Comparison of ENCODE assay signal across 8 cellular contexts in genomic region chr2:117470311-117471095, GRCh38.
DNase-seq lines count a peak whose midpoint lies in the region; ATAC-seq and TF ChIP-seq lines count a peak whose summit lies in the region.

No MANE protein-coding gene starts in this region.

- no peaks in the 10 kb centered on the region for H3K27me3 ChIP-seq in BLaER1 treated with 17β-estradiol and CSF1 and Interleukin-3, amounts not matched to agents 10 nM and 100 nM
- H3K27me3 ChIP-seq in Karpas-422 (ENCODE audit: low read length): no peaks in the 10 kb centered on the region
- H3K27me3 ChIP-seq in SK-N-SH (ENCODE audit: insufficient read depth): no peaks in the 10 kb centered on the region

- H3K9me3 ChIP-seq in BLaER1 treated with 17β-estradiol and CSF1 and Interleukin-3, amounts not matched to agents 10 nM and 100 nM (replicated peaks in 1 of 11): no peaks in the 10 kb centered on the region
- H3K9me3 ChIP-seq in Karpas-422 (ENCODE audit: low read length): no peaks in the 10 kb centered on the region
- H3K9me3 ChIP-seq in SK-N-SH: no peaks in the 10 kb centered on the region

- POLR2A ChIA-PET in SK-N-SH (lab: Yijun Ruan, JAX): no interaction called here

- no peaks in the 10 kb centered on the region for H3K4me1 ChIP-seq in BLaER1 treated with 17β-estradiol and CSF1 and Interleukin-3, amounts not matched to agents 10 nM and 100 nM
- H3K4me1 ChIP-seq in Karpas-422 (ENCODE audit: low read length) (peaks cover 7% of the 10 kb centered on the region), SK-N-SH (ENCODE audit: control insufficient read depth in 1 of 2, insufficient read depth in 2 of 2, low read depth in 1 of 2, low read length in 1 of 2) (peaks cover 0 to 3% of the 10 kb centered on the region in 2 experiments; a peak in 1 of 4 replicates)

- CTCF ChIA-PET in SK-N-SH (lab: Yijun Ruan, JAX): interaction anchor here (0.6 to 5.7 kb wide), 21 partner anchors 14 to 726 kb away, joined by 3 to 38 read pairs (median 4); partner anchors contain the start of gene DDX18

- WGBS in SK-N-SH (ENCODE audit: low lambda C conversion rate): 25% methylated on average over 7 of the region's 7 CpGs

- H3K79me2 ChIP-seq in Karpas-422 (ENCODE audit: low read length): no peaks in the 10 kb centered on the region
- H3K79me2 ChIP-seq in SK-N-SH (ENCODE audit: insufficient read depth): no peaks in the 10 kb centered on the region

- in situ Hi-C loops in GM13977 (cut with MboI; ENCODE audit: low pct_unique_long_range_greater_than_20kb, low sequenced_read_pairs, unreplicated experiment): no loop called here

- H3K4me3 ChIP-seq in BLaER1 treated with 17β-estradiol and CSF1 and Interleukin-3, amounts not matched to agents 10 nM and 100 nM: no peak overlapping the region
- H3K4me3 ChIP-seq in Karpas-422 (ENCODE audit: low read length): no peak overlapping the region
- H3K4me3 ChIP-seq in SK-N-SH (ENCODE audit: low read depth in 2 of 2, low read length in 1 of 2): no peak overlapping the region; a peak in 1 of 4 replicates

- H2AFZ ChIP-seq in Karpas-422 (ENCODE audit: low read length) (peak overlapping the region; percentile 73), SK-N-SH (ENCODE audit: low read depth) (no peak overlapping the region)

- H3K9me2 ChIP-seq in Karpas-422 (replicated peaks; ENCODE audit: insufficient read depth, low read length) (no peaks in the 10 kb centered on the region), SK-N-SH (no peaks in the 10 kb centered on the region)

- H3K9ac ChIP-seq in BLaER1 treated with 17β-estradiol and CSF1 and Interleukin-3, amounts not matched to agents 10 nM and 100 nM: no peak overlapping the region; a peak in 1 of 22 replicates
- H3K9ac ChIP-seq in Karpas-422 (ENCODE audit: low read length) (no peak overlapping the region), SK-N-SH (no peak overlapping the region)

- H3K4me2 ChIP-seq in BLaER1 treated with 17β-estradiol and CSF1 and Interleukin-3, amounts not matched to agents 10 nM and 100 nM: no peak overlapping the region
- H3K4me2 ChIP-seq in Karpas-422 (ENCODE audit: low read depth, low read length, poor library complexity, severe bottlenecking): no peak overlapping the region
- H3K4me2 ChIP-seq in SK-N-SH: no peak overlapping the region

- peak; percentile 19 for DNase-seq in GM13977 (ENCODE audit: low spot score)
- DNase-seq in Karpas-422: peak; percentile 92
- peak; percentile 43 for DNase-seq in SK-N-SH
- DNase-seq in iPS-NIHi7 (ENCODE audit: extremely low spot score): peak; percentile 67
- DNase-seq in activated gamma-delta T cell (lab: John Stamatoyannopoulos, UW): no peak
- DNase-seq in GOT3 (lab: John Stamatoyannopoulos, UW): no peak

- no peaks in the 10 kb centered on the region for H3F3A ChIP-seq in SK-N-SH (replicated peaks; ENCODE audit: insufficient read depth)

- no peaks in the 10 kb centered on the region for H3K36me3 ChIP-seq in BLaER1 treated with 17β-estradiol and CSF1 and Interleukin-3, amounts not matched to agents 10 nM and 100 nM
- H3K36me3 ChIP-seq in Karpas-422 (ENCODE audit: insufficient read depth, low read length) (no peaks in the 10 kb centered on the region), SK-N-SH (replicated peaks in 1 of 2; ENCODE audit: control insufficient read depth in 1 of 2, insufficient read depth in 2 of 2, low read length in 1 of 2) (no peaks in the 10 kb centered on the region)

- TF ChIP-seq EP300 in SK-N-SH (IDR thresholded peaks at IDR 0.05; ENCODE audit: borderline replicate concordance in 1 of 2, low read depth in 1 of 2, low read length in 1 of 2): peak in 1 of 2 experiments; percentile 77; a peak in 2 of 4 replicates

- H3K27ac ChIP-seq in BLaER1 treated with 17β-estradiol and CSF1 and Interleukin-3, amounts not matched to agents 10 nM and 100 nM: peak overlapping the region in 8 of 11 experiments; percentile 11 to 59 (median 48); a peak in 10 of 22 replicates
- H3K27ac ChIP-seq in Karpas-422 (ENCODE audit: low read length): no peak overlapping the region
- peak overlapping the region in 1 of 2 experiments; percentile 82; a peak in 2 of 4 replicates for H3K27ac ChIP-seq in SK-N-SH (ENCODE audit: low read depth in 2 of 2, low read length in 1 of 2)

- ATAC-seq in HG02852 (IDR thresholded peaks at IDR 0.05; ENCODE audit: unreplicated experiment): no peak

- TF ChIP-seq CTCF in GM13977 (IDR thresholded peaks at IDR 0.05; ENCODE audit: extremely low read depth, insufficient read depth, missing control alignments) (peak; percentile 65), SK-N-SH (IDR thresholded peaks at IDR 0.05) (peak; percentile 40)

- TF ChIP-seq RAD21 in SK-N-SH (IDR thresholded peaks at IDR 0.05; ENCODE audit: low read length): peak; percentile 89

- H4K20me1 ChIP-seq in BLaER1 treated with 17β-estradiol and CSF1 and Interleukin-3, amounts not matched to agents 10 nM and 100 nM: no peaks in the 10 kb centered on the region
- H4K20me1 ChIP-seq in Karpas-422 (ENCODE audit: insufficient read depth, low read depth, low read length) (no peaks in the 10 kb centered on the region), SK-N-SH (ENCODE audit: insufficient read depth) (no peaks in the 10 kb centered on the region)

TF ChIP-seq in SK-N-SH, 30 proteins besides CTCF, POLR2A, EP300 and RAD21:
- no peak for TF ChIP-seq EZH2phosphoT487 (IDR thresholded peaks at IDR 0.05; ENCODE audit: borderline replicate concordance, low read depth)
- TF ChIP-seq FOXJ3 (CRISPR knock-in tag; IDR thresholded peaks at IDR 0.05): no peak
- no peak for TF ChIP-seq FOXM1 (IDR thresholded peaks at IDR 0.05; ENCODE audit: low read depth)
- no peak for TF ChIP-seq ELF1 (IDR thresholded peaks at IDR 0.05)
- TF ChIP-seq TAF1 (IDR thresholded peaks at IDR 0.05; ENCODE audit: borderline replicate concordance, low read depth, low read length): no peak
- TF ChIP-seq SMC3 (IDR thresholded peaks at IDR 0.05; ENCODE audit: low read depth, low read length): peak; percentile 71; the same call in 1 of the 2 replicates
- no peak for TF ChIP-seq RCOR1 (IDR thresholded peaks at IDR 0.05; ENCODE audit: low read length)
- no peak for TF ChIP-seq GABPA (IDR thresholded peaks at IDR 0.05; ENCODE audit: low read depth)
- no peak for TF ChIP-seq YY1 (IDR thresholded peaks at IDR 0.05; ENCODE audit: low read depth)
- peak; percentile 18 for TF ChIP-seq CHD2 (IDR thresholded peaks at IDR 0.05; ENCODE audit: low read length, partially characterized antibody)
- peak; percentile 22; the same call in 1 of the 2 replicates for TF ChIP-seq MXI1 (IDR thresholded peaks at IDR 0.05; ENCODE audit: low read depth, low read length)
- TF ChIP-seq MEF2A (IDR thresholded peaks at IDR 0.05; ENCODE audit: borderline replicate concordance, low read depth): no peak
- TF ChIP-seq, protein P1, sequence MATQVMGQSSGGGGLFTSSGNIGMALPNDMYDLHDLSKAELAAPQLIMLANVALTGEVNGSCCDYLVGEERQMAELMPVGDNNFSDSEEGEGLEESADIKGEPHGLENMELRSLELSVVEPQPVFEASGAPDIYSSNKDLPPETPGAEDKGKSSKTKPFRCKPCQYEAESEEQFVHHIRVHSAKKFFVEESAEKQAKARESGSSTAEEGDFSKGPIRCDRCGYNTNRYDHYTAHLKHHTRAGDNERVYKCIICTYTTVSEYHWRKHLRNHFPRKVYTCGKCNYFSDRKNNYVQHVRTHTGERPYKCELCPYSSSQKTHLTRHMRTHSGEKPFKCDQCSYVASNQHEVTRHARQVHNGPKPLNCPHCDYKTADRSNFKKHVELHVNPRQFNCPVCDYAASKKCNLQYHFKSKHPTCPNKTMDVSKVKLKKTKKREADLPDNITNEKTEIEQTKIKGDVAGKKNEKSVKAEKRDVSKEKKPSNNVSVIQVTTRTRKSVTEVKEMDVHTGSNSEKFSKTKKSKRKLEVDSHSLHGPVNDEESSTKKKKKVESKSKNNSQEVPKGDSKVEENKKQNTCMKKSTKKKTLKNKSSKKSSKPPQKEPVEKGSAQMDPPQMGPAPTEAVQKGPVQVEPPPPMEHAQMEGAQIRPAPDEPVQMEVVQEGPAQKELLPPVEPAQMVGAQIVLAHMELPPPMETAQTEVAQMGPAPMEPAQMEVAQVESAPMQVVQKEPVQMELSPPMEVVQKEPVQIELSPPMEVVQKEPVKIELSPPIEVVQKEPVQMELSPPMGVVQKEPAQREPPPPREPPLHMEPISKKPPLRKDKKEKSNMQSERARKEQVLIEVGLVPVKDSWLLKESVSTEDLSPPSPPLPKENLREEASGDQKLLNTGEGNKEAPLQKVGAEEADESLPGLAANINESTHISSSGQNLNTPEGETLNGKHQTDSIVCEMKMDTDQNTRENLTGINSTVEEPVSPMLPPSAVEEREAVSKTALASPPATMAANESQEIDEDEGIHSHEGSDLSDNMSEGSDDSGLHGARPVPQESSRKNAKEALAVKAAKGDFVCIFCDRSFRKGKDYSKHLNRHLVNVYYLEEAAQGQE (IDR thresholded peaks at IDR 0.05; ENCODE audit: low read depth, low read length): no peak
- TF ChIP-seq, protein P2, sequence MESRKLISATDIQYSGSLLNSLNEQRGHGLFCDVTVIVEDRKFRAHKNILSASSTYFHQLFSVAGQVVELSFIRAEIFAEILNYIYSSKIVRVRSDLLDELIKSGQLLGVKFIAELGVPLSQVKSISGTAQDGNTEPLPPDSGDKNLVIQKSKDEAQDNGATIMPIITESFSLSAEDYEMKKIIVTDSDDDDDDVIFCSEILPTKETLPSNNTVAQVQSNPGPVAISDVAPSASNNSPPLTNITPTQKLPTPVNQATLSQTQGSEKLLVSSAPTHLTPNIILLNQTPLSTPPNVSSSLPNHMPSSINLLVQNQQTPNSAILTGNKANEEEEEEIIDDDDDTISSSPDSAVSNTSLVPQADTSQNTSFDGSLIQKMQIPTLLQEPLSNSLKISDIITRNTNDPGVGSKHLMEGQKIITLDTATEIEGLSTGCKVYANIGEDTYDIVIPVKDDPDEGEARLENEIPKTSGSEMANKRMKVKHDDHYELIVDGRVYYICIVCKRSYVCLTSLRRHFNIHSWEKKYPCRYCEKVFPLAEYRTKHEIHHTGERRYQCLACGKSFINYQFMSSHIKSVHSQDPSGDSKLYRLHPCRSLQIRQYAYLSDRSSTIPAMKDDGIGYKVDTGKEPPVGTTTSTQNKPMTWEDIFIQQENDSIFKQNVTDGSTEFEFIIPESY (IDR thresholded peaks at IDR 0.05; ENCODE audit: borderline replicate concordance, low read depth): no peak
- TF ChIP-seq RFX5 (IDR thresholded peaks at IDR 0.05; ENCODE audit: low read length): no peak
- TF ChIP-seq, protein P3, sequence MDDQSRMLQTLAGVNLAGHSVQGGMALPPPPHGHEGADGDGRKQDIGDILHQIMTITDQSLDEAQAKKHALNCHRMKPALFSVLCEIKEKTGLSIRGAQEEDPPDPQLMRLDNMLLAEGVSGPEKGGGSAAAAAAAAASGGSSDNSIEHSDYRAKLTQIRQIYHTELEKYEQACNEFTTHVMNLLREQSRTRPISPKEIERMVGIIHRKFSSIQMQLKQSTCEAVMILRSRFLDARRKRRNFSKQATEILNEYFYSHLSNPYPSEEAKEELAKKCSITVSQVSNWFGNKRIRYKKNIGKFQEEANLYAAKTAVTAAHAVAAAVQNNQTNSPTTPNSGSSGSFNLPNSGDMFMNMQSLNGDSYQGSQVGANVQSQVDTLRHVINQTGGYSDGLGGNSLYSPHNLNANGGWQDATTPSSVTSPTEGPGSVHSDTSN (IDR thresholded peaks at IDR 0.05): no peak
TF ChIP-seq in SK-N-SH: peak in this region for 3.

Comparison
In these comparisons a context has a peak if more than half of its experiments do, and no peak if none do; other contexts are left out.
1. DNase-seq: peak in GM13977 (single experiment), Karpas-422 (single experiment), SK-N-SH (single experiment) and iPS-NIHi7 (single experiment); none in activated gamma-delta T cell (single experiment) and GOT3 (single experiment).